Comparison of ENCODE assay signal across 13 cellular contexts in the genomic region with DNA sequence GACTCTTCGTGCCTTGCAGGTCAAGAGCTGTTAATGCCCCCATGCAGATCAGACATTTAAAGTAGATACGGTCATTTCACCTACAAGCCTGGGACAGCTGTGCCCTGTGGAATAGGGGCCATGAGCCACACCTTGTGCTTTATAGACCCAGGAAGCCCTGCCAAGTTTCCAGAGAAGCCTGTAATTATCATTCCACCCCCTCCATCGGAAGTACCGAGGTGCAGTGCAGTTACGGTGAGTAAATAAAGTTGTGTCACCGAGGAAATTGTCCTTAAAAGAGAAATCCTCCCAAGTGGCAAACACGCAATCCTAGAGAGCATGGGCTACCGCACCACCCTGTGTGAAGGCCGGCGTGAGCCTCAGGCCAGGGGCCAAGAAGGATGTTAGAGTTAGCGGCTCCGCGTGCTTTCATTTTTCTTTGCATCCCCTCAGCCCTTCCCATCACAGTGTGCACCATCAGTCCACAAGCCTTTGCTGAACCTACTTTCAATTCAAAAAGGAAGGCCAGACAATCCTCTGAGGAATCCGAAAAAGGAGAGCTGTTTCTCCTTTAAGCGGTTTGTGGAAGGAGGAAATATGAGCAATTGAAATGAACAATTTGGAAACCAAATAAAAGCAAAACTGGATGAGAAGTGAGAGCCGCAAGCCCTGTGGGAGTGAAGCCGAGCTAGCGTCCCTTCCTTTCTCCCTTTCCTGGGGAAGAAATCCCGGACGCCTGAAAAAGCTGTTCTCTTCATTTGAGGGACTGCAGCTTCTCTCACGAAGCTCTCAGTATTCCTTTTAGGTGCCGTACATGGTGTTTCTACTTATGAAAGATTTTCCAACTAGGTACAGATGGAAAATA.
DNase-seq lines count a peak whose midpoint lies in the region; ATAC-seq and TF ChIP-seq lines count a peak whose summit lies in the region.
"Had no signal": no experiment of that assay in that cellular context is flagged by ENCODE, and none has a peak within 500 bp of the region (broad histone marks: within the 10 kb centered on the region; RNA-seq: fewer than 3 reads in every experiment).

No MANE protein-coding gene starts in this region.

- CTCF ChIA-PET in GM10248 (lab: Yijun Ruan, JAX), result interaction anchor here (1.1 to 4.1 kb wide), 5 partner anchors 9 to 406 kb away, joined by 3 to 23 read pairs (median 3); no protein-coding TSS in a partner anchor

- H3K27ac ChIP-seq in left ventricle myocardium inferior (replicated peaks) (peak overlapping the region; percentile 53), colonic mucosa (peak overlapping the region; percentile 37), esophagus squamous epithelium (no peak overlapping the region)

- H3K4me1 ChIP-seq in left ventricle myocardium inferior (peaks cover 27% of the 10 kb centered on the region), colonic mucosa (peaks cover 12% of the 10 kb centered on the region), esophagus squamous epithelium (peaks cover 0 to 12% (median 0%) of the 10 kb centered on the region in 3 donors)

- DNase-seq in left ventricle myocardium inferior (no peak), left cardiac atrium (no peak), colonic mucosa (peak; percentile 86), myocyte (ENCODE audit: low read depth) (peak; percentile 16), GM10248 (ENCODE audit: extremely low spot score) (no peak), esophagus squamous epithelium (lab: John Stamatoyannopoulos, UW) (no peak)
- DNase-seq: AML-193, NCI-H2227 treated with DMSO at 0.1 percent for 48 hours had no signal

- peak overlapping the region in 1 of 2 donors; percentile 67 for H3K9ac ChIP-seq in colonic mucosa (ENCODE audit: low read depth in 2 of 2, low read length in 2 of 2)

- TF ChIP-seq CTCF in left ventricle myocardium inferior (IDR thresholded peaks at IDR 0.05; ENCODE audit: borderline replicate concordance), result no peak
- TF ChIP-seq CTCF in colonic mucosa (IDR thresholded peaks at IDR 0.05), result no peak
- TF ChIP-seq CTCF in GM10248 (IDR thresholded peaks at IDR 0.05; ENCODE audit: control extremely low read depth, extremely low read depth, low read depth, missing control alignments), result no peak
- no peak for TF ChIP-seq CTCF in esophagus squamous epithelium (IDR thresholded peaks at IDR 0.05)

- no peak for TF ChIP-seq POLR2A in esophagus squamous epithelium (IDR thresholded peaks at IDR 0.05)

- H3K4me3 ChIP-seq in left ventricle myocardium inferior, result peak overlapping the region; percentile 55
- peak overlapping the region; percentile 4 for H3K4me3 ChIP-seq in colonic mucosa
- H3K4me3 ChIP-seq in esophagus squamous epithelium, result peak overlapping the region in 2 of 4 donors; percentile 4 to 38
- H3K4me3 ChIP-seq: K562 had no signal

- POLR2A ChIA-PET in GM10248 (lab: Yijun Ruan, JAX), result no interaction called here

- intact Hi-C loops in left ventricle myocardium inferior (cut with micrococcal nuclease) (loop anchor here (5.0 to 10.0 kb wide), 2 partner anchors 182 to 409 kb away; a partner anchor contains a TSS), left cardiac atrium (cut with DNase I) (no loop called here), colonic mucosa (cut with DNase I) (no loop called here), esophagus squamous epithelium (cut with DNase I) (loop anchor here (5.0 kb wide), 1 partner anchor 114 kb away; no protein-coding TSS in a partner anchor)

- 52 to 60% methylated on average over 19 to 20 of the region's 22 CpGs for WGBS in esophagus squamous epithelium, 2 donors

- ATAC-seq in left cardiac atrium (no peak), HG03439 (IDR thresholded peaks at IDR 0.05; ENCODE audit: unreplicated experiment) (no peak), HG03280 (IDR thresholded peaks at IDR 0.05; ENCODE audit: unreplicated experiment) (no peak)
- ATAC-seq: activated naive CD4-positive, alpha-beta T cell treated with anti-CD3 and anti-CD28 coated beads, Interleukin-2, amount 50 U/mL, for 72 hours; K562; SK-N-SH treated with all-trans-retinoic acid at 6 μM for 48 hours had no signal

- no peaks in the 10 kb centered on the region for H3K9me3 ChIP-seq in left ventricle myocardium inferior (replicated peaks)
- no peaks in the 10 kb centered on the region for H3K9me3 ChIP-seq in colonic mucosa
- H3K9me3 ChIP-seq in esophagus squamous epithelium, result no peaks in the 10 kb centered on the region

- no peaks in the 10 kb centered on the region for H3K36me3 ChIP-seq in left ventricle myocardium inferior
- H3K36me3 ChIP-seq in colonic mucosa, result no peaks in the 10 kb centered on the region
- no peaks in the 10 kb centered on the region for H3K36me3 ChIP-seq in esophagus squamous epithelium

- peaks cover 2% of the 10 kb centered on the region for H3K27me3 ChIP-seq in left ventricle myocardium inferior (ENCODE audit: low read depth)
- no peaks in the 10 kb centered on the region for H3K27me3 ChIP-seq in colonic mucosa
- peaks cover 0 to 41% (median 0%) of the 10 kb centered on the region in 4 donors for H3K27me3 ChIP-seq in esophagus squamous epithelium

Comparison
In these comparisons a context has a peak if more than half of its experiments do, and no peak if none do; other contexts are left out.
1. intact Hi-C loops: an anchor here in left ventricle myocardium inferior (5.0 to 10.0 kb wide) and esophagus squamous epithelium (5.0 kb wide); none called in left cardiac atrium and colonic mucosa.
2. DNase-seq: peak in colonic mucosa (single experiment) and myocyte (single experiment); none in left ventricle myocardium inferior (single experiment), left cardiac atrium (single experiment), GM10248 (single experiment) and esophagus squamous epithelium (single experiment).
3. H3K27ac ChIP-seq: peak in left ventricle myocardium inferior (single experiment) and colonic mucosa (single experiment); none in esophagus squamous epithelium (0 of 4).